In genomic region chr1:164636744-164637143, GRCh38 we compare ENCODE assay signal across 1 cellular context.
TF ChIP-seq lines count a peak whose summit lies in the region.

No MANE protein-coding gene starts in this region.

TF ChIP-seq in HCT116, 20 proteins besides CTCF, POLR2A, EP300 and RAD21:
- TF ChIP-seq ATF3 (IDR thresholded peaks at IDR 0.05) (no peak), EZH2phosphoT487 (IDR thresholded peaks at IDR 0.05; ENCODE audit: borderline replicate concordance) (no peak), ZFX (IDR thresholded peaks at IDR 0.05) (no peak), EZH2 (IDR thresholded peaks at IDR 0.05) (no peak), YY1 (IDR thresholded peaks at IDR 0.05; ENCODE audit: extremely low read depth, insufficient replicate concordance, low read depth, low read length) (no peak), SP1 (IDR thresholded peaks at IDR 0.05; ENCODE audit: low read depth) (no peak), CEBPB (IDR thresholded peaks at IDR 0.05; ENCODE audit: low read depth) (no peak), REST (IDR thresholded peaks at IDR 0.05; ENCODE audit: low read depth) (no peak), MAX (IDR thresholded peaks at IDR 0.05) (no peak), ZNF274 (IDR thresholded peaks at IDR 0.05; ENCODE audit: low read depth, low read length) (no peak), CBX3 (IDR thresholded peaks at IDR 0.05; ENCODE audit: low read depth) (no peak), TCF7L2 (IDR thresholded peaks at IDR 0.05; ENCODE audit: borderline replicate concordance, extremely low read depth, insufficient read depth, insufficient read length) (no peak), ELF1 (IDR thresholded peaks at IDR 0.05; ENCODE audit: borderline replicate concordance, low read depth) (no peak), SRF (IDR thresholded peaks at IDR 0.05; ENCODE audit: low read depth) (no peak)
- TF ChIP-seq, protein P1, sequence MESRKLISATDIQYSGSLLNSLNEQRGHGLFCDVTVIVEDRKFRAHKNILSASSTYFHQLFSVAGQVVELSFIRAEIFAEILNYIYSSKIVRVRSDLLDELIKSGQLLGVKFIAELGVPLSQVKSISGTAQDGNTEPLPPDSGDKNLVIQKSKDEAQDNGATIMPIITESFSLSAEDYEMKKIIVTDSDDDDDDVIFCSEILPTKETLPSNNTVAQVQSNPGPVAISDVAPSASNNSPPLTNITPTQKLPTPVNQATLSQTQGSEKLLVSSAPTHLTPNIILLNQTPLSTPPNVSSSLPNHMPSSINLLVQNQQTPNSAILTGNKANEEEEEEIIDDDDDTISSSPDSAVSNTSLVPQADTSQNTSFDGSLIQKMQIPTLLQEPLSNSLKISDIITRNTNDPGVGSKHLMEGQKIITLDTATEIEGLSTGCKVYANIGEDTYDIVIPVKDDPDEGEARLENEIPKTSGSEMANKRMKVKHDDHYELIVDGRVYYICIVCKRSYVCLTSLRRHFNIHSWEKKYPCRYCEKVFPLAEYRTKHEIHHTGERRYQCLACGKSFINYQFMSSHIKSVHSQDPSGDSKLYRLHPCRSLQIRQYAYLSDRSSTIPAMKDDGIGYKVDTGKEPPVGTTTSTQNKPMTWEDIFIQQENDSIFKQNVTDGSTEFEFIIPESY (IDR thresholded peaks at IDR 0.05; ENCODE audit: extremely low read depth, insufficient replicate concordance, low read length), result no peak
